Comparison of ENCODE assay signal across 1 cellular context in genomic region chr1:76073471-76073870, GRCh38.
TF ChIP-seq lines count a peak whose summit lies in the region.

No MANE protein-coding gene starts in this region.

TF ChIP-seq in WTC11, 78 proteins besides CTCF, POLR2A, EP300 and RAD21 (continued from another document):
- no peak for TF ChIP-seq PRDM15 (CRISPR knock-in tag; IDR thresholded peaks at IDR 0.05)
- no peak for TF ChIP-seq ZSCAN18 (CRISPR knock-in tag; IDR thresholded peaks at IDR 0.05)
- no peak for TF ChIP-seq FOXP4 (CRISPR knock-in tag; IDR thresholded peaks at IDR 0.05)
- no peak for TF ChIP-seq GTF2I (CRISPR knock-in tag; conservative IDR thresholded peaks at IDR 0.05)
- no peak for TF ChIP-seq OVOL2 (CRISPR knock-in tag; IDR thresholded peaks at IDR 0.05; ENCODE audit: borderline replicate concordance)
- no peak for TF ChIP-seq TEAD4 (CRISPR knock-in tag; IDR thresholded peaks at IDR 0.05)
- no peak for TF ChIP-seq ZNF532 (CRISPR knock-in tag; IDR thresholded peaks at IDR 0.05; ENCODE audit: borderline replicate concordance)
- TF ChIP-seq ELF4 (CRISPR knock-in tag; IDR thresholded peaks at IDR 0.05; ENCODE audit: low read depth): no peak
- TF ChIP-seq EMX1 (CRISPR knock-in tag; IDR thresholded peaks at IDR 0.05): no peak
- TF ChIP-seq GRHL2 (CRISPR knock-in tag; IDR thresholded peaks at IDR 0.05; ENCODE audit: insufficient replicate concordance, severe bottlenecking): no peak
